Comparison of ENCODE assay signal across 21 cellular contexts in the genomic region with DNA sequence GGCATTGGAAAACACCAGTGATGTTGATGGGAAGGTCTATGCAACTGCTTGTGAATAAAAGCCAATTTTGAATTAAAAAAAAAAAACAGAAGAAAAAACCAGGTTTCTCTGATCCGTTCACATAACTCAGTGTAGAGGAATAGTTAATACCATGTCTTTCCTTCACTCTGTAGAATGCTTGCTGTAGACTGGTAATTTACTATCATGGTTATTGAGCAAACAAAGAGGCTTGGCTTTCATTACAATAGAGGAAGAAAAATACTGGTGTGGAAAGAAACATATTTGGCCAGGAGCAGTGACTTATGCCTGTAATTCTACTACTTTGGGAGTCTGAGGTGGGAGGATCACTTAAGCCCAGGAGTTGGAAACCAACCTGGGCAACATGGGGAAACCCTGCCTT.
"Had no signal": no experiment of that assay in that cellular context is flagged by ENCODE, and none has a peak within 500 bp of the region (broad histone marks: within the 10 kb centered on the region; RNA-seq: fewer than 3 reads in every experiment).

No MANE protein-coding gene starts in this region.

- DNase-seq: hippocampal formation; kidney; left ventricle myocardium inferior; mesendoderm; naive thymus-derived CD4-positive, alpha-beta T cell; nephron progenitor cell; ovary; right lobe of liver; stimulated activated CD4-positive, alpha-beta T cell treated with anti-CD3 and anti-CD28 coated beads, Interleukin-1b, Interleukin-23, amount 100 ng/mL, for 48 hours; stimulated activated CD4-positive, alpha-beta T cell treated with anti-CD3 and anti-CD28 coated beads, Interleukin-2, amount 100 ng/mL, for 48 hours; stimulated activated CD4-positive, alpha-beta T cell treated with anti-CD3 and anti-CD28 coated beads, Interleukin-4, amount 100 ng/mL, for 4 hours; stimulated activated CD8-positive, alpha-beta memory T cell treated with anti-CD3 and anti-CD28 coated beads, Interleukin-4, amount 100 ng/mL, for 48 hours; stimulated activated naive CD4-positive, alpha-beta T cell treated with Interleukin-2 at 50 U/mL for 16 hours; stimulated activated naive CD8-positive, alpha-beta T cell treated with anti-CD3 and anti-CD28 coated beads, Interleukin-15, amount 100 ng/mL, for 72 hours; testis; thyroid gland; transverse colon had no signal

- H3K27me3 Mint-ChIP-seq: progenitor cell of endocrine pancreas; stimulated activated naive CD8-positive, alpha-beta T cell treated with anti-CD3 and anti-CD28 coated beads, Interleukin-15, amount 100 ng/mL, for 72 hours had no signal

- ATAC-seq: naive thymus-derived CD4-positive, alpha-beta T cell; right lobe of liver; stimulated activated memory B cell treated with anti-CD40 and anti-IgM and Interleukin-4, amounts not matched to agents 10 μg/mL and 1 μg/mL and 100 μg/mL, for 72 hours; stimulated activated naive CD8-positive, alpha-beta T cell treated with anti-CD3 and anti-CD28 coated beads, Interleukin-15, amount 100 ng/mL, for 72 hours had no signal

- H3K9me3 Mint-ChIP-seq: mesothelial cell of epicardium; nephron progenitor cell; neural progenitor cell; stimulated activated memory B cell treated with anti-CD40 and anti-IgM and Interleukin-4, amounts not matched to agents 10 μg/mL and 1 μg/mL and 100 μg/mL, for 72 hours; stimulated activated naive CD8-positive, alpha-beta T cell treated with anti-CD3 and anti-CD28 coated beads, Interleukin-15, amount 100 ng/mL, for 72 hours had no signal

- H3K36me3 Mint-ChIP-seq: mesothelial cell of epicardium; naive thymus-derived CD4-positive, alpha-beta T cell; stimulated activated memory B cell treated with anti-CD40 and anti-IgM and Interleukin-4, amounts not matched to agents 10 μg/mL and 1 μg/mL and 100 μg/mL, for 72 hours had no signal

- H3K4me1 Mint-ChIP-seq: nephron progenitor cell; neural progenitor cell; stimulated activated memory B cell treated with anti-CD40 and anti-IgM and Interleukin-4, amounts not matched to agents 10 μg/mL and 1 μg/mL and 100 μg/mL, for 72 hours had no signal

- H3K4me3 Mint-ChIP-seq: mesothelial cell of epicardium; nephron progenitor cell; neural progenitor cell; stimulated activated memory B cell treated with anti-CD40 and anti-IgM and Interleukin-4, amounts not matched to agents 10 μg/mL and 1 μg/mL and 100 μg/mL, for 72 hours; stimulated activated naive CD8-positive, alpha-beta T cell treated with anti-CD3 and anti-CD28 coated beads, Interleukin-15, amount 100 ng/mL, for 72 hours had no signal

- H3K27ac Mint-ChIP-seq: mesothelial cell of epicardium; naive thymus-derived CD4-positive, alpha-beta T cell; nephron progenitor cell; neural progenitor cell; progenitor cell of endocrine pancreas; stimulated activated memory B cell treated with anti-CD40 and anti-IgM and Interleukin-4, amounts not matched to agents 10 μg/mL and 1 μg/mL and 100 μg/mL, for 72 hours; stimulated activated naive CD8-positive, alpha-beta T cell treated with anti-CD3 and anti-CD28 coated beads, Interleukin-15, amount 100 ng/mL, for 72 hours had no signal
